In the genomic region with DNA sequence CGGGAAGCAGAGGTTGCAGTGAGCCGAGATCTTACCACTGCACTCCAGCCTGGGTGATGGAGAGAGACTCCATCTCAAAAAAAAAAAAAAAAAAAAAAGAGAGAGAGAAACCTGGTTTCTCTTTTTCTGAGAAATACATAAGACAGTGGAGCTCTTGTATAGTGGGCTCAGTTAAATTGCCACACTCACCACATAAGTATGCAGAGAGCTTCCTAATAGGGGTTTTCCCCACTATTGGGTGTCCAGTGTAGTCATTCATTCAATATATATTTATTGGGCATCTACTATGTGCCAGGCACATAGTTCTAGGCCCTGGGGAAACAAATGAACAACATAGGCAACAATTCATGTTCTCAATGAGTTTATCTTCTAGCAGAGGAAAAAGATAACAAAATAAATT, we compare ENCODE assay signal across 20 cellular contexts. TPM values are rescaled to one million over a fixed set of nuclear protein-coding genes. Genes with fewer than 3 reads are reported as not detected.
DNase-seq lines count a peak whose midpoint lies in the region; ATAC-seq and TF ChIP-seq lines count a peak whose summit lies in the region.
"Had no signal": no experiment of that assay in that cellular context is flagged by ENCODE, and none has a peak within 500 bp of the region (broad histone marks: within the 10 kb centered on the region; RNA-seq: fewer than 3 reads in every experiment).

No MANE protein-coding gene starts in this region.

- peak; percentile 52 for ATAC-seq in SK-N-SH treated with all-trans-retinoic acid at 6 μM for 48 hours
- ATAC-seq in CD8-positive, alpha-beta T cell: no peak
- ATAC-seq: natural killer cell treated with Interleukin-12 subunit alpha and Interleukin-12 subunit beta and Interleukin-15 and Interleukin-18, amount 100 ng/mL, for 72 hours had no signal

- no peaks in the 10 kb centered on the region for H3K4me1 ChIP-seq in CD8-positive, alpha-beta T cell (ENCODE audit: insufficient read depth, low read length)
- no peaks in the 10 kb centered on the region for H3K4me1 ChIP-seq in colonic mucosa
- peaks cover 15 to 20% of the 10 kb centered on the region in 2 donors for H3K4me1 ChIP-seq in thyroid gland
- H3K4me1 ChIP-seq: BE2C, stomach had no signal

- H3K27ac Mint-ChIP-seq in CD8-positive, alpha-beta T cell: no peak overlapping the region
- H3K27ac Mint-ChIP-seq in activated CD4-positive, alpha-beta T cell treated with anti-CD3 and anti-CD28 coated beads, Interleukin-2, amount 10 ng/mL, durations not matched to agents 24 days and 14 days: no peak overlapping the region
- H3K27ac Mint-ChIP-seq: H9; natural killer cell treated with Interleukin-12 subunit alpha and Interleukin-12 subunit beta and Interleukin-15 and Interleukin-18, amount 100 ng/mL, for 72 hours had no signal

- H3K27me3 Mint-ChIP-seq in CD8-positive, alpha-beta T cell (ENCODE audit: low read depth): no peaks in the 10 kb centered on the region
- peaks cover 7% of the 10 kb centered on the region for H3K27me3 Mint-ChIP-seq in activated CD4-positive, alpha-beta T cell treated with anti-CD3 and anti-CD28 coated beads, Interleukin-2, amount 10 ng/mL, durations not matched to agents 24 days and 14 days

- DNase-seq in HT1080 (ENCODE audit: low read depth) (peak; percentile 79), fibroblast of the aortic adventitia (ENCODE audit: low read depth) (peak; percentile 4), renal cortical epithelial cell (ENCODE audit: low read depth) (peak; percentile 81), colonic mucosa (no peak), thyroid gland (no peak)
- DNase-seq in CD8-positive, alpha-beta T cell: no peak
- no peak for DNase-seq in activated CD4-positive, alpha-beta T cell treated with anti-CD3 and anti-CD28 coated beads, Interleukin-2, amount 10 ng/mL, durations not matched to agents 24 days and 14 days
- DNase-seq: activated CD4-positive, alpha-beta T cell treated with anti-CD3 and anti-CD28 coated beads for 4 hours; effector CD4-positive, alpha-beta T cell; H9; NCI-H1436 treated with DMSO at 0.1 percent for 48 hours; NCI-H526 treated with DMSO at 0.1 percent for 48 hours; stimulated activated CD4-positive, alpha-beta T cell treated with anti-CD3 and anti-CD28 coated beads, Interleukin-2, amount 100 ng/mL, for 48 hours; stomach had no signal

- H3K27me3 ChIP-seq in CD8-positive, alpha-beta T cell (ENCODE audit: insufficient read depth, low read length): no peaks in the 10 kb centered on the region
- no peaks in the 10 kb centered on the region for H3K27me3 ChIP-seq in colonic mucosa
- H3K27me3 ChIP-seq in thyroid gland: no peaks in the 10 kb centered on the region
- H3K27me3 ChIP-seq: BE2C, MG63 had no signal

- H3K36me3 Mint-ChIP-seq in CD8-positive, alpha-beta T cell: no peaks in the 10 kb centered on the region
- H3K36me3 Mint-ChIP-seq in activated CD4-positive, alpha-beta T cell treated with anti-CD3 and anti-CD28 coated beads, Interleukin-2, amount 10 ng/mL, durations not matched to agents 24 days and 14 days (ENCODE audit: low read depth): no peaks in the 10 kb centered on the region
- H3K36me3 Mint-ChIP-seq: mesothelial cell of epicardium; natural killer cell treated with Interleukin-12 subunit alpha and Interleukin-12 subunit beta and Interleukin-15 and Interleukin-18, amount 100 ng/mL, for 72 hours had no signal

- CTCF ChIA-PET in CD8-positive, alpha-beta T cell (lab: Charles Lee): no interaction called here

- H3K27ac ChIP-seq in CD8-positive, alpha-beta T cell (ENCODE audit: low read depth, low read length): no peak overlapping the region
- no peak overlapping the region for H3K27ac ChIP-seq in colonic mucosa
- H3K27ac ChIP-seq in thyroid gland: no peak overlapping the region
- H3K27ac ChIP-seq: stomach had no signal

- H3K9ac ChIP-seq in colonic mucosa (ENCODE audit: low read depth in 2 of 2, low read length in 2 of 2): no peak overlapping the region

- intact Hi-C loops in CD8-positive, alpha-beta T cell (cut with DNase I, micrococcal nuclease): no loop called here
- intact Hi-C loops in colonic mucosa (cut with DNase I) (no loop called here), thyroid gland (cut with DNase I) (no loop called here)
- intact Hi-C loops in activated CD4-positive, alpha-beta T cell treated with anti-CD3 and anti-CD28 coated beads, Interleukin-2, amount 10 ng/mL, durations not matched to agents 24 days and 14 days (cut with micrococcal nuclease): no loop called here

- POLR2A ChIA-PET in CD8-positive, alpha-beta T cell (lab: Charles Lee): no interaction called here

- no peaks in the 10 kb centered on the region for H3K4me1 Mint-ChIP-seq in CD8-positive, alpha-beta T cell (ENCODE audit: low read depth)
- no peaks in the 10 kb centered on the region for H3K4me1 Mint-ChIP-seq in activated CD4-positive, alpha-beta T cell treated with anti-CD3 and anti-CD28 coated beads, Interleukin-2, amount 10 ng/mL, durations not matched to agents 24 days and 14 days
- H3K4me1 Mint-ChIP-seq: central memory CD8-positive, alpha-beta T cell had no signal

- H3K36me3 ChIP-seq in CD8-positive, alpha-beta T cell (ENCODE audit: insufficient read depth, low read length): no peaks in the 10 kb centered on the region
- H3K36me3 ChIP-seq in colonic mucosa (no peaks in the 10 kb centered on the region), thyroid gland (no peaks in the 10 kb centered on the region)
- H3K36me3 ChIP-seq: BE2C, MG63, stomach had no signal

- no peak overlapping the region for H3K4me3 ChIP-seq in fibroblast of the aortic adventitia (ENCODE audit: low read depth, low read length)
- H3K4me3 ChIP-seq in CD8-positive, alpha-beta T cell (ENCODE audit: low read depth, low read length): no peak overlapping the region
- no peak overlapping the region for H3K4me3 ChIP-seq in colonic mucosa
- H3K4me3 ChIP-seq in thyroid gland (replicated peaks in 1 of 3): no peak overlapping the region
- H3K4me3 ChIP-seq: MG63, stomach had no signal

- 92 to 95% methylated on average over 2 of the region's 2 CpGs for WGBS in thyroid gland, 2 donors

- no peaks in the 10 kb centered on the region for H3K9me3 Mint-ChIP-seq in CD8-positive, alpha-beta T cell
- H3K9me3 Mint-ChIP-seq in activated CD4-positive, alpha-beta T cell treated with anti-CD3 and anti-CD28 coated beads, Interleukin-2, amount 10 ng/mL, durations not matched to agents 24 days and 14 days: no peaks in the 10 kb centered on the region
- H3K9me3 Mint-ChIP-seq: central memory CD8-positive, alpha-beta T cell; H9; mesothelial cell of epicardium; natural killer cell treated with Interleukin-12 subunit alpha and Interleukin-12 subunit beta and Interleukin-15 and Interleukin-18, amount 100 ng/mL, for 72 hours had no signal

- no peaks in the 10 kb centered on the region for H3K9me3 ChIP-seq in CD8-positive, alpha-beta T cell (ENCODE audit: low read length)
- H3K9me3 ChIP-seq in colonic mucosa (no peaks in the 10 kb centered on the region), thyroid gland (no peaks in the 10 kb centered on the region)
- H3K9me3 ChIP-seq: BE2C, MG63, stomach had no signal

- H3K4me3 Mint-ChIP-seq in CD8-positive, alpha-beta T cell: no peak overlapping the region
- H3K4me3 Mint-ChIP-seq in activated CD4-positive, alpha-beta T cell treated with anti-CD3 and anti-CD28 coated beads, Interleukin-2, amount 10 ng/mL, durations not matched to agents 24 days and 14 days: no peak overlapping the region
- H3K4me3 Mint-ChIP-seq: central memory CD8-positive, alpha-beta T cell; H9; mesothelial cell of epicardium; natural killer cell treated with Interleukin-12 subunit alpha and Interleukin-12 subunit beta and Interleukin-15 and Interleukin-18, amount 100 ng/mL, for 72 hours had no signal

- TF ChIP-seq POLR2A in thyroid gland (IDR thresholded peaks at IDR 0.05): no peak

- TF ChIP-seq CTCF in fibroblast of the aortic adventitia (IDR thresholded peaks at IDR 0.05; ENCODE audit: insufficient read depth, low read length): no peak
- no peak for TF ChIP-seq CTCF in CD8-positive, alpha-beta T cell (IDR thresholded peaks at IDR 0.05)
- no peak for TF ChIP-seq CTCF in colonic mucosa (IDR thresholded peaks at IDR 0.05)
- TF ChIP-seq CTCF in thyroid gland (IDR thresholded peaks at IDR 0.05): no peak

TF ChIP-seq in SK-N-SH treated with all-trans-retinoic acid at 6 μM for 48 hours, 23 proteins besides CTCF, POLR2A, EP300 and RAD21 (continues in another document):
- TF ChIP-seq ZFP3 (CRISPR knock-in tag; IDR thresholded peaks at IDR 0.05) (no peak), ZFP30 (CRISPR knock-in tag; IDR thresholded peaks at IDR 0.05) (no peak), BACH2 (CRISPR knock-in tag; IDR thresholded peaks at IDR 0.05; ENCODE audit: borderline replicate concordance) (no peak)
- TF ChIP-seq, protein P1, sequence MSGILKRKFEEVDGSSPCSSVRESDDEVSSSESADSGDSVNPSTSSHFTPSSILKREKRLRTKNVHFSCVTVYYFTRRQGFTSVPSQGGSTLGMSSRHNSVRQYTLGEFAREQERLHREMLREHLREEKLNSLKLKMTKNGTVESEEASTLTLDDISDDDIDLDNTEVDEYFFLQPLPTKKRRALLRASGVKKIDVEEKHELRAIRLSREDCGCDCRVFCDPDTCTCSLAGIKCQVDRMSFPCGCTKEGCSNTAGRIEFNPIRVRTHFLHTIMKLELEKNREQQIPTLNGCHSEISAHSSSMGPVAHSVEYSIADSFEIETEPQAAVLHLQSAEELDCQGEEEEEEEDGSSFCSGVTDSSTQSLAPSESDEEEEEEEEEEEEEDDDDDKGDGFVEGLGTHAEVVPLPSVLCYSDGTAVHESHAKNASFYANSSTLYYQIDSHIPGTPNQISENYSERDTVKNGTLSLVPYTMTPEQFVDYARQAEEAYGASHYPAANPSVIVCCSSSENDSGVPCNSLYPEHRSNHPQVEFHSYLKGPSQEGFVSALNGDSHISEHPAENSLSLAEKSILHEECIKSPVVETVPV (CRISPR knock-in tag; IDR thresholded peaks at IDR 0.05): no peak

RNA-seq across cellular contexts. Expression of gene FMN1, which starts 48.9 kb away (rescaled TPM):
- total RNA-seq in HT1080 (2014; rRNA removed; shearing (Covaris generic)): 3.4 and 3.8 TPM in 2 replicates
- 1.8 and 2.3 TPM in 2 replicates for polyA plus RNA-seq in HT1080 (2015; cell fraction: cytosol; rRNA removed)
- 3.8 and 4.2 TPM in 2 replicates for polyA plus RNA-seq in HT1080 (2015; cell fraction: nucleus; rRNA removed)
- 1.1 and 9.2 TPM in 2 replicates for total RNA-seq in fibroblast of the aortic adventitia (ENCODE audit: low replicate concordance)
- total RNA-seq in renal cortical epithelial cell: 4.0 and 7.8 TPM in 2 replicates
- total RNA-seq in CD8-positive, alpha-beta T cell: under 1 TPM; 0.19 to 0.33 TPM
- 10 to 100 TPM; 23.5 to 32.0 TPM for total RNA-seq in colonic mucosa
- 0.02 TPM in 1 of 2 replicates, not detected in the other for total RNA-seq in activated CD4-positive, alpha-beta T cell treated with anti-CD3 and anti-CD28 coated beads, Interleukin-2, amount 10 ng/mL, durations not matched to agents 24 days and 14 days
- 10 to 100 TPM; 13.8 to 28.3 (median 22.5) TPM for total RNA-seq in thyroid gland

Comparison
In these comparisons a context has a peak if more than half of its experiments do, and no peak if none do; other contexts are left out.
1. DNase-seq: peak in HT1080 (single experiment), fibroblast of the aortic adventitia (single experiment) and renal cortical epithelial cell (single experiment); none in CD8-positive, alpha-beta T cell (0 of 7), colonic mucosa (single experiment), activated CD4-positive, alpha-beta T cell treated with anti-CD3 and anti-CD28 coated beads, Interleukin-2, amount 10 ng/mL, durations not matched to agents 24 days and 14 days (single experiment) and thyroid gland (0 of 2).